Comparison of ENCODE assay signal across 22 cellular contexts in the genomic region with DNA sequence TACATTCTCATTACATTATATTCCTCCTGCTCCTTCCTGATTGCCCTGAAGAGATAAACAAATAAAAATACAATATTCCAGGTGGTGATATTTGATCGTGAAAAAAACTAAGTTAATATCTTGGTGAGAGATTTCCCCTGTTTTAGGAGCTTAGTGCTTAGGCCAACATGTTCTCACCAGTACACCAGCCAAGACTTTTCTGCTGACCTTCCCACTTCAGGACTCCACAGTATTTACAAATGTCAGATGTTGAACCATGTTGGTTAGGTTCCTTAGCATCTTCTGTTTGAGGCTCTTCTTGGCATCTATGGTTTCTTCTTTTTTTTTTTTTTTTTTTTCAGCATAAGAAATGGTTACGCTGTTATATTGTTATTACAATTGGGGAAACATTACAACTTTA.
DNase-seq lines count a peak whose midpoint lies in the region; ATAC-seq, FAIRE-seq and TF ChIP-seq lines count a peak whose summit lies in the region.
"Had no signal": no experiment of that assay in that cellular context is flagged by ENCODE, and none has a peak within 500 bp of the region (broad histone marks: within the 10 kb centered on the region; RNA-seq: fewer than 3 reads in every experiment).

No MANE protein-coding gene starts in this region.

- TF ChIP-seq CTCF in liver (IDR thresholded peaks at IDR 0.05; ENCODE audit: low read depth, low read length, missing input control) (no peak), HepG2 (CRISPR knock-in tag; IDR thresholded peaks at IDR 0.05) (no peak)

- no peak for FAIRE-seq in HepG2 (lab: Jason Lieb, UNC)
- FAIRE-seq: A204.1, G401.6, GM12892, H1 had no signal

- DNase-seq in activated T-cell treated with anti-CD3 and anti-CD28 coated beads, Interleukin-2, amount 50 U/mL, for 72 hours, result no peak
- no peak for DNase-seq in activated T-cell treated with anti-CD3 and anti-CD28 coated beads, Interleukin-2, amount 50 U/mL, for 24 hours
- DNase-seq in HepG2 (ENCODE audit: low spot score) (no peak), sciatic nerve (ENCODE audit: low spot score) (no peak)
- DNase-seq: CD4-positive, CD25-positive, alpha-beta regulatory T cell; CD8-positive, alpha-beta T cell; DMS153; DND-41; GM23248; H7; HCEC 1CT had no signal

- no peaks in the 10 kb centered on the region for H3K27me3 ChIP-seq in liver (ENCODE audit: control insufficient read depth in 4 of 4, insufficient read depth in 4 of 4, low read length in 3 of 4)
- H3K27me3 ChIP-seq in HepG2 (ENCODE audit: control insufficient read depth in 1 of 2, insufficient read depth in 2 of 2, low read length in 2 of 2), result no peaks in the 10 kb centered on the region
- H3K27me3 ChIP-seq: BLaER1 had no signal

- peaks cover 8% of the 10 kb centered on the region for H3K27me3 Mint-ChIP-seq in activated T-cell treated with anti-CD3 and anti-CD28 coated beads, Interleukin-2, amount 50 U/mL, for 72 hours (ENCODE audit: low read depth)
- H3K27me3 Mint-ChIP-seq in activated T-cell treated with anti-CD3 and anti-CD28 coated beads, Interleukin-2, amount 50 U/mL, for 24 hours, result peaks cover 9% of the 10 kb centered on the region
- H3K27me3 Mint-ChIP-seq: CD4-positive, CD25-positive, alpha-beta regulatory T cell had no signal

- no peak for TF ChIP-seq RAD21 in liver (IDR thresholded peaks at IDR 0.05)
- TF ChIP-seq RAD21 in HepG2 (CRISPR knock-in tag; IDR thresholded peaks at IDR 0.05), result no peak

- no peaks in the 10 kb centered on the region for H3K79me2 ChIP-seq in HepG2 (ENCODE audit: insufficient read depth, low read length)

- TF ChIP-seq EP300 in HepG2 (IDR thresholded peaks at IDR 0.05; ENCODE audit: low read depth in 2 of 2, low read length in 2 of 2), result no peak
- TF ChIP-seq EP300 in HepG2 (CRISPR knock-in tag; IDR thresholded peaks at IDR 0.05; ENCODE audit: borderline replicate concordance), result no peak

- no peaks in the 10 kb centered on the region for H3K36me3 ChIP-seq in liver (ENCODE audit: control insufficient read depth in 4 of 4, insufficient read depth in 3 of 4, low read depth in 1 of 4, low read length in 3 of 4)
- no peaks in the 10 kb centered on the region for H3K36me3 ChIP-seq in HepG2 (replicated peaks in 1 of 2; ENCODE audit: control insufficient read depth in 1 of 2, insufficient read depth in 2 of 2, low read length in 2 of 2)
- H3K36me3 ChIP-seq: BLaER1 had no signal

- peak overlapping the region; percentile 70 to 72 for H3K27ac ChIP-seq in liver (ENCODE audit: low read depth in 1 of 2, low read length in 2 of 2)
- H3K27ac ChIP-seq in HepG2 (ENCODE audit: extremely low read length, insufficient read depth, low read length), result no peak overlapping the region
- H3K27ac ChIP-seq: 22Rv1, BLaER1, C4-2B, GM23248 had no signal

- H3K9ac ChIP-seq in liver (ENCODE audit: low read depth in 1 of 2, low read length in 2 of 2), result no peak overlapping the region
- no peak overlapping the region for H3K9ac ChIP-seq in HepG2 (ENCODE audit: insufficient read depth, low read depth, low read length)
- H3K9ac ChIP-seq: BLaER1, GM23248 had no signal

- H3K4me3 Mint-ChIP-seq in activated T-cell treated with anti-CD3 and anti-CD28 coated beads, Interleukin-2, amount 50 U/mL, for 72 hours, result no peak overlapping the region
- H3K4me3 Mint-ChIP-seq in activated T-cell treated with anti-CD3 and anti-CD28 coated beads, Interleukin-2, amount 50 U/mL, for 24 hours, result no peak overlapping the region
- H3K4me3 Mint-ChIP-seq: B cell; CD4-positive, CD25-positive, alpha-beta regulatory T cell; CD8-positive, alpha-beta T cell had no signal

- H3K36me3 Mint-ChIP-seq in activated T-cell treated with anti-CD3 and anti-CD28 coated beads, Interleukin-2, amount 50 U/mL, for 72 hours (ENCODE audit: insufficient read depth in 2 of 2), result no peaks in the 10 kb centered on the region
- H3K36me3 Mint-ChIP-seq in activated T-cell treated with anti-CD3 and anti-CD28 coated beads, Interleukin-2, amount 50 U/mL, for 24 hours (ENCODE audit: low read depth), result no peaks in the 10 kb centered on the region
- H3K36me3 Mint-ChIP-seq: CD4-positive, CD25-positive, alpha-beta regulatory T cell; CD8-positive, alpha-beta T cell had no signal

- H3K4me2 ChIP-seq in HepG2 (ENCODE audit: low read depth, low read length), result no peak overlapping the region
- H3K4me2 ChIP-seq: BLaER1 had no signal

- no TSS peak for BruUV-seq in HepG2 (replicated peaks; lab: Mats Ljungman, UMichigan)

- no peaks in the 10 kb centered on the region for H3K9me3 Mint-ChIP-seq in activated T-cell treated with anti-CD3 and anti-CD28 coated beads, Interleukin-2, amount 50 U/mL, for 72 hours
- H3K9me3 Mint-ChIP-seq in activated T-cell treated with anti-CD3 and anti-CD28 coated beads, Interleukin-2, amount 50 U/mL, for 24 hours, result no peaks in the 10 kb centered on the region
- H3K9me3 Mint-ChIP-seq: CD8-positive, alpha-beta T cell had no signal

- intact Hi-C loops in HepG2 (cut with micrococcal nuclease; ENCODE audit: unreplicated experiment) (no loop called here), sciatic nerve (cut with DNase I) (no loop called here)

- H3K4me3 ChIP-seq in liver (ENCODE audit: low read depth in 1 of 3, low read length in 3 of 3), result no peak overlapping the region
- no peak overlapping the region for H3K4me3 ChIP-seq in HepG2 (replicated peaks in 1 of 3; ENCODE audit: insufficient read depth in 1 of 3, low read depth in 2 of 3, low read length in 3 of 3)
- H3K4me3 ChIP-seq: BLaER1, GM23248 had no signal

- H3K9me3 ChIP-seq in liver (ENCODE audit: control insufficient read depth in 4 of 4, low read length in 3 of 4) (no peaks in the 10 kb centered on the region), HepG2 (ENCODE audit: low read length) (no peaks in the 10 kb centered on the region)
- H3K9me3 ChIP-seq: BLaER1, Caco-2 had no signal

- TF ChIP-seq POLR2A in HepG2 (IDR thresholded peaks at IDR 0.05; ENCODE audit: insufficient read depth in 1 of 2, low read depth in 2 of 2, low read length in 2 of 2), result no peak

- in situ Hi-C loops in HepG2 (cut with HindIII; ENCODE audit: extremely low pct_ligation_motif_present, low pct_unique_long_range_greater_than_20kb), result no loop called here

- H3K27ac Mint-ChIP-seq in activated T-cell treated with anti-CD3 and anti-CD28 coated beads, Interleukin-2, amount 50 U/mL, for 72 hours, result peak overlapping the region; percentile 36
- H3K27ac Mint-ChIP-seq in activated T-cell treated with anti-CD3 and anti-CD28 coated beads, Interleukin-2, amount 50 U/mL, for 24 hours, result no peak overlapping the region
- H3K27ac Mint-ChIP-seq: B cell; CD4-positive, CD25-positive, alpha-beta regulatory T cell; CD8-positive, alpha-beta T cell had no signal

- 55% methylated on average over 2 of the region's 2 CpGs for WGBS in liver
- WGBS in HepG2 (ENCODE audit: low lambda C conversion rate), result 4% methylated on average over 2 of the region's 2 CpGs

- H2AFZ ChIP-seq in HepG2 (ENCODE audit: low read length), result no peak overlapping the region
- H2AFZ ChIP-seq: GM23248 had no signal

- CTCF ChIA-PET in HepG2 (lab: Yijun Ruan, JAX; ENCODE audit: low intra/inter-chr PET ratio, low total read pairs), result no interaction called here

- ATAC-seq in activated T-cell treated with anti-CD3 and anti-CD28 coated beads, Interleukin-2, amount 50 U/mL, for 72 hours (replicated peaks in 1 of 2), result no peak
- ATAC-seq in HepG2 (no peak), sciatic nerve (peak; percentile 71), GM19455 (IDR thresholded peaks at IDR 0.05; ENCODE audit: unreplicated experiment) (no peak)
- ATAC-seq: CD8-positive, alpha-beta T cell had no signal

- H3K4me1 ChIP-seq in liver (ENCODE audit: control insufficient read depth in 4 of 4, insufficient read depth in 4 of 4, low read length in 3 of 4) (peaks cover 4 to 38% (median 23%) of the 10 kb centered on the region in 4 donors), HepG2 (ENCODE audit: insufficient read depth, low read length) (no peaks in the 10 kb centered on the region)
- H3K4me1 ChIP-seq: BLaER1 had no signal

- no peaks in the 10 kb centered on the region for H3K4me1 Mint-ChIP-seq in activated T-cell treated with anti-CD3 and anti-CD28 coated beads, Interleukin-2, amount 50 U/mL, for 72 hours (ENCODE audit: low read depth)
- H3K4me1 Mint-ChIP-seq in activated T-cell treated with anti-CD3 and anti-CD28 coated beads, Interleukin-2, amount 50 U/mL, for 24 hours (ENCODE audit: low read depth), result no peaks in the 10 kb centered on the region
- H3K4me1 Mint-ChIP-seq: B cell; CD4-positive, CD25-positive, alpha-beta regulatory T cell had no signal

- POLR2A ChIA-PET in HepG2 (lab: Yijun Ruan, JAX), result no interaction called here

- H4K20me1 ChIP-seq in HepG2 (ENCODE audit: insufficient read depth, low read length), result no peaks in the 10 kb centered on the region
- H4K20me1 ChIP-seq: BLaER1 had no signal

TF ChIP-seq in liver, 16 proteins besides CTCF, POLR2A, EP300 and RAD21 (continues in another document):
- TF ChIP-seq, protein P1, sequence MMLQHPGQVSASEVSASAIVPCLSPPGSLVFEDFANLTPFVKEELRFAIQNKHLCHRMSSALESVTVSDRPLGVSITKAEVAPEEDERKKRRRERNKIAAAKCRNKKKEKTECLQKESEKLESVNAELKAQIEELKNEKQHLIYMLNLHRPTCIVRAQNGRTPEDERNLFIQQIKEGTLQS (IDR thresholded peaks at IDR 0.05), result no peak
- no peak for TF ChIP-seq TAF1 (conservative IDR thresholded peaks at IDR 0.05)
- TF ChIP-seq RXRA (IDR thresholded peaks at IDR 0.05), result no peak
- TF ChIP-seq, protein P2, sequence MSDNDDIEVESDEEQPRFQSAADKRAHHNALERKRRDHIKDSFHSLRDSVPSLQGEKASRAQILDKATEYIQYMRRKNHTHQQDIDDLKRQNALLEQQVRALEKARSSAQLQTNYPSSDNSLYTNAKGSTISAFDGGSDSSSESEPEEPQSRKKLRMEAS (IDR thresholded peaks at IDR 0.05), result no peak
- TF ChIP-seq JUND (IDR thresholded peaks at IDR 0.05), result no peak
- TF ChIP-seq NR2F2 (IDR thresholded peaks at IDR 0.05), result no peak
- TF ChIP-seq FOXA2 (IDR thresholded peaks at IDR 0.05), result no peak
- TF ChIP-seq HNF4A (conservative IDR thresholded peaks at IDR 0.05), result no peak
- no peak for TF ChIP-seq YY1 (IDR thresholded peaks at IDR 0.05)

TF ChIP-seq in HepG2, 621 proteins besides CTCF, POLR2A, EP300 and RAD21 (continues in another document):
- no peak for TF ChIP-seq NR1H2 (CRISPR knock-in tag; IDR thresholded peaks at IDR 0.05; ENCODE audit: borderline replicate concordance, low read depth)
- TF ChIP-seq ASH2L (IDR thresholded peaks at IDR 0.05; ENCODE audit: insufficient read length, low read depth, low read length), result no peak
- TF ChIP-seq ZBTB7B (CRISPR knock-in tag; IDR thresholded peaks at IDR 0.05), result no peak
- TF ChIP-seq ZSCAN20 (CRISPR knock-in tag; IDR thresholded peaks at IDR 0.05; ENCODE audit: borderline replicate concordance), result no peak
- no peak for TF ChIP-seq KDM3A (CRISPR knock-in tag; IDR thresholded peaks at IDR 0.05; ENCODE audit: low read depth)
- TF ChIP-seq ZNF773 (CRISPR knock-in tag; IDR thresholded peaks at IDR 0.05; ENCODE audit: borderline replicate concordance), result no peak
- TF ChIP-seq ZNF713 (CRISPR knock-in tag; IDR thresholded peaks at IDR 0.05), result no peak
